21 cellular contexts compared by ENCODE assay signal in the genomic region with DNA sequence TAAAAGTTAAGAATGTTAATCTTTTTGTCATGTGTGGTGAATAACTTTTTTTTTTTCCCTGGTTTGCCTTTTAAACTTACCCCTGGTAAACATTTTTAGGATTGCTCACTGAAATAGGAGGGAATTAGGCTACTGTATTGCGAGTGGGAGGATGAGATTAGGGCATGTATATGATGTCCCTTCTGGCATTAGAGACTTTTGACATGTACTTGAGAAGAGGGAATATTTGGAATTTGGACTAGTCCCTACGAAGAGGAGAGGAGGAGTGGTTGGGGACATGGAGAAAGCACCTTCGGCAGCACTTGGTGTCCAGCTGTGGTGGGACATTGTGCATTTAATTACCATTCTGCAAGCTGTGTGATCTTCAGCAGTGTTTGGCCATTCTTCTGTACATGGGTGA.
"Had no signal": no experiment of that assay in that cellular context is flagged by ENCODE, and none has a peak within 500 bp of the region (broad histone marks: within the 10 kb centered on the region; RNA-seq: fewer than 3 reads in every experiment).

No MANE protein-coding gene starts in this region.

- H3K9me3 ChIP-seq: gastrocnemius medialis, left lung, lower lobe of right lung, prostate gland, right atrium auricular region had no signal

- H3K4me1 ChIP-seq: prostate gland had no signal

- ATAC-seq: gastrocnemius medialis; left cardiac atrium; naive thymus-derived CD8-positive, alpha-beta T cell; stimulated activated naive CD8-positive, alpha-beta T cell treated with anti-CD3 and anti-CD28 coated beads, Interleukin-15, amount 100 ng/mL, for 72 hours had no signal

- H3K27ac ChIP-seq: coronary artery, epithelial cell of prostate, hepatocyte, left lung, lower lobe of right lung, prostate gland, right atrium auricular region, skin epidermis had no signal

- H3K27me3 ChIP-seq: gastrocnemius medialis, hepatocyte, left lung, right atrium auricular region had no signal

- H3K4me3 ChIP-seq: coronary artery, gastrocnemius medialis, hepatocyte, left lung, lower lobe of right lung, prostate gland, right atrium auricular region, skin epidermis had no signal

- DNase-seq: effector CD4-positive, alpha-beta T cell; endodermal cell; foreskin fibroblast; gastrocnemius medialis; head of caudate nucleus; left cardiac atrium; left lung; lower lobe of right lung; naive thymus-derived CD8-positive, alpha-beta T cell; nephron progenitor cell; nucleus accumbens; stimulated activated CD4-positive, alpha-beta T cell treated with anti-CD3 and anti-CD28 coated beads, Interleukin-15, amount 100 ng/mL, for 24 hours; stimulated activated CD4-positive, alpha-beta T cell treated with anti-CD3 and anti-CD28 coated beads, Interleukin-2, amount 100 ng/mL, for 48 hours; stimulated activated naive CD4-positive, alpha-beta T cell; stimulated activated naive CD8-positive, alpha-beta T cell treated with anti-CD3 and anti-CD28 coated beads, Interleukin-15, amount 100 ng/mL, for 72 hours had no signal

- H3K36me3 ChIP-seq: gastrocnemius medialis, left lung, lower lobe of right lung, prostate gland, right atrium auricular region had no signal
